Comparison of ENCODE assay signal across 8 cellular contexts in genomic region chrX:13090261-13091110, GRCh38. TPM values are rescaled to one million over a fixed set of nuclear protein-coding genes. Genes with fewer than 3 reads are reported as not detected.
DNase-seq lines count a peak whose midpoint lies in the region; FAIRE-seq and TF ChIP-seq lines count a peak whose summit lies in the region.

No MANE protein-coding gene starts in this region.

- H2AFZ ChIP-seq in trophoblast cell (ENCODE audit: insufficient read depth, low read length, poor library complexity), result no peak overlapping the region

- H3K4me1 ChIP-seq in esophagus squamous epithelium, result peaks cover 0 to 16% (median 0%) of the 10 kb centered on the region in 3 donors
- H3K4me1 ChIP-seq in trophoblast cell (ENCODE audit: control insufficient read depth in 1 of 2, insufficient read depth in 2 of 2, low read length in 2 of 2), result peaks cover 0 to 7% of the 10 kb centered on the region in 2 experiments

- H2BK120ac ChIP-seq in trophoblast cell (ENCODE audit: insufficient read depth, low read length, poor library complexity), result no peak overlapping the region

- H3K4me3 ChIP-seq in esophagus squamous epithelium (no peak overlapping the region), trophoblast cell (ENCODE audit: low read depth, low read length) (no peak overlapping the region)

- no peak overlapping the region for H2BK12ac ChIP-seq in trophoblast cell (ENCODE audit: low read length)

- H3K4ac ChIP-seq in trophoblast cell (ENCODE audit: low read depth, low read length), result no peak overlapping the region

- no peak overlapping the region for H4K91ac ChIP-seq in trophoblast cell (ENCODE audit: low read depth, low read length)

- no peak for DNase-seq in GM12892 (ENCODE audit: insufficient read length)
- DNase-seq in SIG-M5 treated with dmso at 0.1 percent for 504 hours (lab: John Stamatoyannopoulos, UW; ENCODE audit: unreplicated experiment), result peak; percentile 72
- DNase-seq in esophagus squamous epithelium (lab: John Stamatoyannopoulos, UW), result no peak
- DNase-seq in trophoblast cell, result peak; percentile 62 to 83
- no peak for DNase-seq in foreskin melanocyte
- no peak for DNase-seq in HEK293T (ENCODE audit: extremely low spot score)
- DNase-seq in ureter (ENCODE audit: low spot score), result no peak
- DNase-seq in NCI-H1105 (lab: John Stamatoyannopoulos, UW), result no peak

- TF ChIP-seq CTCF in esophagus squamous epithelium (IDR thresholded peaks at IDR 0.05), result no peak

- H3K9ac ChIP-seq in trophoblast cell (ENCODE audit: low read length), result no peak overlapping the region

- no peak overlapping the region for H3K4me2 ChIP-seq in trophoblast cell (ENCODE audit: low read length)

- H3K79me2 ChIP-seq in trophoblast cell (ENCODE audit: control insufficient read depth, insufficient read depth, low read length, poor library complexity), result no peaks in the 10 kb centered on the region

- no peak overlapping the region for H2BK5ac ChIP-seq in trophoblast cell (ENCODE audit: low read depth, low read length, poor library complexity)

- peak overlapping the region; percentile 56 to 78 (median 70) for H3K27ac ChIP-seq in esophagus squamous epithelium
- H3K27ac ChIP-seq in trophoblast cell (ENCODE audit: low read depth, low read length), result peak overlapping the region; percentile 6

- H3K79me1 ChIP-seq in trophoblast cell (ENCODE audit: low read length), result no peaks in the 10 kb centered on the region

- no peak overlapping the region for H3K14ac ChIP-seq in trophoblast cell (ENCODE audit: low read length)

- CTCF ChIA-PET in HEK293T (lab: Yijun Ruan, JAX), result interaction anchor here (1.1 kb wide), 1 partner anchor 144 kb away, joined by 5 read pairs; no protein-coding TSS in a partner anchor

- TF ChIP-seq POLR2A in GM12892 (IDR thresholded peaks at IDR 0.05; ENCODE audit: low read depth, low read length), result no peak; the same call in 1 of the 2 replicates
- TF ChIP-seq POLR2A in esophagus squamous epithelium (IDR thresholded peaks at IDR 0.05), result no peak

- peak; percentile 87 for FAIRE-seq in GM12892 (lab: Jason Lieb, UNC)

- POLR2A ChIA-PET in HEK293T (lab: Yijun Ruan, JAX), result no interaction called here

- no peak overlapping the region for H2AK5ac ChIP-seq in trophoblast cell (ENCODE audit: low read length)

- H3K23ac ChIP-seq in trophoblast cell (ENCODE audit: low read length), result no peak overlapping the region

- H3K36me3 ChIP-seq in esophagus squamous epithelium (no peaks in the 10 kb centered on the region), trophoblast cell (ENCODE audit: control insufficient read depth in 1 of 2, insufficient read depth in 2 of 2, low read length in 2 of 2) (no peaks in the 10 kb centered on the region)

- intact Hi-C loops in esophagus squamous epithelium (cut with DNase I), result loop anchor here (10.0 kb wide), 1 partner anchor 394 kb away; no protein-coding TSS in a partner anchor

- H4K12ac ChIP-seq in trophoblast cell (ENCODE audit: low read depth, low read length), result no peak overlapping the region

- H3K18ac ChIP-seq in trophoblast cell (ENCODE audit: low read length), result no peak overlapping the region

- H3K27me3 ChIP-seq in esophagus squamous epithelium, result no peaks in the 10 kb centered on the region
- no peaks in the 10 kb centered on the region for H3K27me3 ChIP-seq in trophoblast cell (ENCODE audit: insufficient read depth, low read length)

- H4K8ac ChIP-seq in trophoblast cell (ENCODE audit: low read depth, low read length), result no peak overlapping the region

- 45 to 67% methylated on average over 11 to 14 of the region's 14 CpGs for WGBS in esophagus squamous epithelium, 2 donors
- no CpG with 5 or more reads among the region's 14 CpGs for WGBS in trophoblast cell (ENCODE audit: extremely low coverage, insufficient coverage, insufficient read length)

- no peaks in the 10 kb centered on the region for H3K9me3 ChIP-seq in esophagus squamous epithelium
- H3K9me3 ChIP-seq in trophoblast cell (ENCODE audit: insufficient read depth, low read depth, low read length), result no peaks in the 10 kb centered on the region

TF ChIP-seq in HEK293T, 16 proteins besides CTCF, POLR2A, EP300 and RAD21:
- no peak for TF ChIP-seq SUZ12 (IDR thresholded peaks at IDR 0.05)
- TF ChIP-seq TARDBP (IDR thresholded peaks at IDR 0.05), result no peak
- TF ChIP-seq HDGF (IDR thresholded peaks at IDR 0.05; ENCODE audit: borderline replicate concordance), result no peak
- TF ChIP-seq ELF4 (IDR thresholded peaks at IDR 0.05), result no peak
- no peak for TF ChIP-seq FOXK2 (IDR thresholded peaks at IDR 0.05)
- TF ChIP-seq SP1 (IDR thresholded peaks at IDR 0.05), result no peak
- no peak for TF ChIP-seq L3MBTL2 (conservative IDR thresholded peaks at IDR 0.05)
- TF ChIP-seq NFRKB (IDR thresholded peaks at IDR 0.05), result no peak
- no peak for TF ChIP-seq ZNF384 (IDR thresholded peaks at IDR 0.05)
- TF ChIP-seq, protein P1, sequence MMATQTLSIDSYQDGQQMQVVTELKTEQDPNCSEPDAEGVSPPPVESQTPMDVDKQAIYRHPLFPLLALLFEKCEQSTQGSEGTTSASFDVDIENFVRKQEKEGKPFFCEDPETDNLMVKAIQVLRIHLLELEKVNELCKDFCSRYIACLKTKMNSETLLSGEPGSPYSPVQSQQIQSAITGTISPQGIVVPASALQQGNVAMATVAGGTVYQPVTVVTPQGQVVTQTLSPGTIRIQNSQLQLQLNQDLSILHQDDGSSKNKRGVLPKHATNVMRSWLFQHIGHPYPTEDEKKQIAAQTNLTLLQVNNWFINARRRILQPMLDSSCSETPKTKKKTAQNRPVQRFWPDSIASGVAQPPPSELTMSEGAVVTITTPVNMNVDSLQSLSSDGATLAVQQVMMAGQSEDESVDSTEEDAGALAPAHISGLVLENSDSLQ (IDR thresholded peaks at IDR 0.05), result no peak
- no peak for TF ChIP-seq ARNT (IDR thresholded peaks at IDR 0.05)
- no peak for TF ChIP-seq CTBP1 (IDR thresholded peaks at IDR 0.05; ENCODE audit: borderline replicate concordance)
- TF ChIP-seq FOXM1 (IDR thresholded peaks at IDR 0.05; ENCODE audit: borderline replicate concordance), result no peak
- no peak for TF ChIP-seq BHLHE40 (IDR thresholded peaks at IDR 0.05; ENCODE audit: borderline replicate concordance)
- TF ChIP-seq LEF1 (IDR thresholded peaks at IDR 0.05; ENCODE audit: borderline replicate concordance), result no peak
- TF ChIP-seq FOXA1 (IDR thresholded peaks at IDR 0.05), result no peak

RNA-seq across cellular contexts. Expression of gene FAM9C, which starts 46.1 kb away (rescaled TPM):
- 0.17 TPM for polyA plus RNA-seq in GM12892 (2012; ENCODE audit: missing spikeins)
- total RNA-seq in esophagus squamous epithelium, result not detected
- not detected in 2 replicates for polyA plus RNA-seq in trophoblast cell (2013)
- total RNA-seq in ureter, result 0.26 TPM

Comparison
In these comparisons a context has a peak if more than half of its experiments do, and no peak if none do; other contexts are left out.
1. DNase-seq: peak in SIG-M5 treated with dmso at 0.1 percent for 504 hours (single experiment) and trophoblast cell (2 of 2); none in GM12892 (single experiment), esophagus squamous epithelium (single experiment), foreskin melanocyte (single experiment), HEK293T (single experiment), ureter (single experiment) and NCI-H1105 (single experiment).